In the genomic region with DNA sequence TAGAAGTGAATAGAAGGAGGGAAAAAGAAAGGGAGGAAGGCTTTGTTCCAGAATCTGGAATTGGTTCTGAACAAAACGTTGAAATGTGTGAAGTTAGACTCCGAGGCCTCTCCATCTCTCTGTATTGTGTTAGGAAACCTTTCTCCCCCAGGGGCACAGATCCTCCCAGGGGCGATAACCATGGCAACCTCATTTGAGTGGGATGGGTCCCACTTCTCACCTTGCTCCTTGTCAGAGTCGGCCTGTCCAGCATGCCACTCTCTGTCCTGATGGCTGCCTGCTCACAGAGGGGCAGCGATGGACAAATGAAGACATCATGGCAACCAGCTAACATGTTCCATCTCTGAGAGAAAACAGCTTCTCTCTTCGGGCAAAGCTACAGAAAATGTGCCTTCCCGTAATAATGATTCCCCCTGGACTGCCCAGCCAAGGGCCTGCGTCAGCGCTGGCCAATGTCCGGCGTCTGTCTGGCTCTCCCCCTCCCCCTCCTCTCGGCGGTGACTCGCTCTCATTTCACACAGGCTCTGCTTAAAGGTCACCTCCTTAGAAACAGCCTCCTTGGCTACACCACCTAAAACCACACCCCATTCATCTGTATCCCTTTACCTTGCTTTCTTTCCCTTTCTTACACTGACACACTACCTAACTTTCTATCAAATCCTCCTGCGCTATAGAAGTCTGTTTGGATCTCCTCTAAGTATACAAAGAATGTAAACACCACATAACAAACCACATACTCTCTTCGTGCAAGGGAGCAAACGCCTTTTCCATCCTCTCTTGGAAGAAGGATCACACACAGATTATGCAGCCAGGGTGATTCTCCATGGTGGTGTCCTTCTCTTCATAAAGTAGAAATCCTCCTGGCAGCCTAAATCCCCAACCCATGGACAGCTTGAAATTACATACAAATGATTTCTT, we compare ENCODE assay signal across 1 cellular context.
TF ChIP-seq lines count a peak whose summit lies in the region.

No MANE protein-coding gene starts in this region.

TF ChIP-seq in SK-N-SH, 30 proteins besides CTCF, POLR2A, EP300 and RAD21 (continued from another document):
- TF ChIP-seq FOXJ3 (CRISPR knock-in tag; IDR thresholded peaks at IDR 0.05) (no peak), POLR2AphosphoS5 (IDR thresholded peaks at IDR 0.05; ENCODE audit: low read depth, low read length) (peak; percentile 28; the same call in 1 of the 2 replicates), CHD2 (IDR thresholded peaks at IDR 0.05; ENCODE audit: low read length, partially characterized antibody) (no peak), RCOR1 (IDR thresholded peaks at IDR 0.05; ENCODE audit: low read length) (no peak), TCF12 (IDR thresholded peaks at IDR 0.05) (peak; percentile 35; the same call in 1 of the 2 replicates), NFIC (IDR thresholded peaks at IDR 0.05; ENCODE audit: borderline replicate concordance) (peak; percentile 10; the same call in 1 of the 2 replicates), NRF1 (IDR thresholded peaks at IDR 0.05; ENCODE audit: low read depth, low read length) (no peak), FOXM1 (IDR thresholded peaks at IDR 0.05; ENCODE audit: low read depth) (no peak), SIN3A (IDR thresholded peaks at IDR 0.05; ENCODE audit: borderline replicate concordance, low read depth, low read length) (no peak), MAX (IDR thresholded peaks at IDR 0.05; ENCODE audit: low read depth) (peak; percentile 74), MEF2A (IDR thresholded peaks at IDR 0.05; ENCODE audit: borderline replicate concordance, low read depth) (no peak), RFX5 (IDR thresholded peaks at IDR 0.05; ENCODE audit: low read length) (no peak), MXI1 (IDR thresholded peaks at IDR 0.05; ENCODE audit: low read depth, low read length) (no peak), SMC3 (IDR thresholded peaks at IDR 0.05; ENCODE audit: low read depth, low read length) (no peak), FOSL2 (IDR thresholded peaks at IDR 0.05; ENCODE audit: borderline replicate concordance, low read depth) (peak; percentile 22; the same call in 1 of the 2 replicates), USF1 (IDR thresholded peaks at IDR 0.05; ENCODE audit: borderline replicate concordance, low read depth) (no peak), ELF1 (IDR thresholded peaks at IDR 0.05) (no peak), RXRA (IDR thresholded peaks at IDR 0.05; ENCODE audit: borderline replicate concordance, low read depth) (no peak), TAF1 (IDR thresholded peaks at IDR 0.05; ENCODE audit: borderline replicate concordance, low read depth, low read length) (peak; percentile 35; the same call in 1 of the 2 replicates)
- TF ChIP-seq, protein P1, sequence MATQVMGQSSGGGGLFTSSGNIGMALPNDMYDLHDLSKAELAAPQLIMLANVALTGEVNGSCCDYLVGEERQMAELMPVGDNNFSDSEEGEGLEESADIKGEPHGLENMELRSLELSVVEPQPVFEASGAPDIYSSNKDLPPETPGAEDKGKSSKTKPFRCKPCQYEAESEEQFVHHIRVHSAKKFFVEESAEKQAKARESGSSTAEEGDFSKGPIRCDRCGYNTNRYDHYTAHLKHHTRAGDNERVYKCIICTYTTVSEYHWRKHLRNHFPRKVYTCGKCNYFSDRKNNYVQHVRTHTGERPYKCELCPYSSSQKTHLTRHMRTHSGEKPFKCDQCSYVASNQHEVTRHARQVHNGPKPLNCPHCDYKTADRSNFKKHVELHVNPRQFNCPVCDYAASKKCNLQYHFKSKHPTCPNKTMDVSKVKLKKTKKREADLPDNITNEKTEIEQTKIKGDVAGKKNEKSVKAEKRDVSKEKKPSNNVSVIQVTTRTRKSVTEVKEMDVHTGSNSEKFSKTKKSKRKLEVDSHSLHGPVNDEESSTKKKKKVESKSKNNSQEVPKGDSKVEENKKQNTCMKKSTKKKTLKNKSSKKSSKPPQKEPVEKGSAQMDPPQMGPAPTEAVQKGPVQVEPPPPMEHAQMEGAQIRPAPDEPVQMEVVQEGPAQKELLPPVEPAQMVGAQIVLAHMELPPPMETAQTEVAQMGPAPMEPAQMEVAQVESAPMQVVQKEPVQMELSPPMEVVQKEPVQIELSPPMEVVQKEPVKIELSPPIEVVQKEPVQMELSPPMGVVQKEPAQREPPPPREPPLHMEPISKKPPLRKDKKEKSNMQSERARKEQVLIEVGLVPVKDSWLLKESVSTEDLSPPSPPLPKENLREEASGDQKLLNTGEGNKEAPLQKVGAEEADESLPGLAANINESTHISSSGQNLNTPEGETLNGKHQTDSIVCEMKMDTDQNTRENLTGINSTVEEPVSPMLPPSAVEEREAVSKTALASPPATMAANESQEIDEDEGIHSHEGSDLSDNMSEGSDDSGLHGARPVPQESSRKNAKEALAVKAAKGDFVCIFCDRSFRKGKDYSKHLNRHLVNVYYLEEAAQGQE (IDR thresholded peaks at IDR 0.05; ENCODE audit: low read depth, low read length), result no peak
- TF ChIP-seq, protein P2, sequence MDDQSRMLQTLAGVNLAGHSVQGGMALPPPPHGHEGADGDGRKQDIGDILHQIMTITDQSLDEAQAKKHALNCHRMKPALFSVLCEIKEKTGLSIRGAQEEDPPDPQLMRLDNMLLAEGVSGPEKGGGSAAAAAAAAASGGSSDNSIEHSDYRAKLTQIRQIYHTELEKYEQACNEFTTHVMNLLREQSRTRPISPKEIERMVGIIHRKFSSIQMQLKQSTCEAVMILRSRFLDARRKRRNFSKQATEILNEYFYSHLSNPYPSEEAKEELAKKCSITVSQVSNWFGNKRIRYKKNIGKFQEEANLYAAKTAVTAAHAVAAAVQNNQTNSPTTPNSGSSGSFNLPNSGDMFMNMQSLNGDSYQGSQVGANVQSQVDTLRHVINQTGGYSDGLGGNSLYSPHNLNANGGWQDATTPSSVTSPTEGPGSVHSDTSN (IDR thresholded peaks at IDR 0.05), result no peak
